ENCODE assay signal across 21 cellular contexts in genomic region chr9:92726348-92726747, GRCh38. TPM values are rescaled to one million over a fixed set of nuclear protein-coding genes. Genes with fewer than 3 reads are reported as not detected.
A peak's percentile ranks its signal among the peaks of the same experiment; 100 is the strongest.
DNase-seq lines count a peak whose midpoint lies in the region; ATAC-seq and TF ChIP-seq lines count a peak whose summit lies in the region.
"Had no signal": no experiment of that assay in that cellular context is flagged by ENCODE, and none has a peak within 500 bp of the region (broad histone marks: within the 10 kb centered on the region; RNA-seq: fewer than 3 reads in every experiment).

No MANE protein-coding gene starts in this region.

- H2AK5ac ChIP-seq in mesenchymal stem cell (ENCODE audit: low read length, severe bottlenecking) = no peak overlapping the region

- H2AFZ ChIP-seq in SU-DHL-6 (ENCODE audit: low read depth, low read length, severe bottlenecking) (no peak overlapping the region), mesenchymal stem cell (ENCODE audit: low read depth, low read length) (no peak overlapping the region)
- H2AFZ ChIP-seq: parathyroid adenoma had no signal

- WGBS in mesenchymal stem cell = 90% methylated on average over 4 of the region's 4 CpGs

- no peaks in the 10 kb centered on the region for H3K9me2 ChIP-seq in SU-DHL-6 (replicated peaks; ENCODE audit: insufficient read depth, low read length)

- H3K4me1 ChIP-seq in left ventricle myocardium inferior = peaks cover 68% of the 10 kb centered on the region
- peaks cover 25% of the 10 kb centered on the region for H3K4me1 ChIP-seq in mesenchymal stem cell (ENCODE audit: control insufficient read depth, insufficient read depth, low read depth, low read length)
- H3K4me1 ChIP-seq in tibial artery = peaks cover 0 to 11% (median 2%) of the 10 kb centered on the region in 4 donors
- H3K4me1 ChIP-seq: HAP-1, parathyroid adenoma had no signal

- H2BK15ac ChIP-seq in mesenchymal stem cell (ENCODE audit: low read depth, poor library complexity, severe bottlenecking) = peak overlapping the region; percentile 70

- peaks cover 31% of the 10 kb centered on the region for H3K79me2 ChIP-seq in SU-DHL-6 (ENCODE audit: insufficient read depth, low read length)

- peak overlapping the region; percentile 7 to 60 for H3K18ac ChIP-seq in mesenchymal stem cell (ENCODE audit: low read depth in 1 of 2, low read length in 2 of 2)

- peaks cover 36% of the 10 kb centered on the region for H3F3A ChIP-seq in SU-DHL-6 (ENCODE audit: insufficient read depth)

- H3K36me3 ChIP-seq in left ventricle myocardium inferior (peaks cover 28% of the 10 kb centered on the region), SU-DHL-6 (ENCODE audit: low read length) (peaks cover 9% of the 10 kb centered on the region; the same call in 1 of the 2 replicates), mesenchymal stem cell (ENCODE audit: control insufficient read depth in 1 of 2, insufficient read depth in 2 of 2, low read depth in 1 of 2, low read length in 2 of 2) (peaks cover 62 to 75% of the 10 kb centered on the region in 2 experiments), tibial artery (peaks cover 24 to 64% (median 58%) of the 10 kb centered on the region in 3 donors)

- peaks cover 5% of the 10 kb centered on the region; the same call in 1 of the 2 replicates for H4K20me1 ChIP-seq in SU-DHL-6 (ENCODE audit: low read depth, low read length)

- peak overlapping the region; percentile 24 for H4K91ac ChIP-seq in mesenchymal stem cell (ENCODE audit: low read length)

- no peak overlapping the region for H3K14ac ChIP-seq in mesenchymal stem cell (ENCODE audit: low read length in 2 of 2)

- H3K4me2 ChIP-seq in SU-DHL-6 (ENCODE audit: low read depth, low read length, poor library complexity, severe bottlenecking) (no peak overlapping the region), mesenchymal stem cell (ENCODE audit: low read length, poor library complexity, severe bottlenecking) (no peak overlapping the region)

- H3K79me1 ChIP-seq in mesenchymal stem cell (replicated peaks; ENCODE audit: low read length, poor library complexity, severe bottlenecking) = peaks cover 72% of the 10 kb centered on the region

- peak overlapping the region in 1 of 2 experiments; percentile 73 for H2BK12ac ChIP-seq in mesenchymal stem cell (ENCODE audit: low read length in 2 of 2)

- no peak overlapping the region for H3K9ac ChIP-seq in SU-DHL-6 (ENCODE audit: low read length)
- peak overlapping the region; percentile 26 for H3K9ac ChIP-seq in mesenchymal stem cell (ENCODE audit: low read length)
- H3K9ac ChIP-seq: parathyroid adenoma had no signal

- no peaks in the 10 kb centered on the region for H3K27me3 ChIP-seq in left ventricle myocardium inferior (ENCODE audit: low read depth)
- no peaks in the 10 kb centered on the region for H3K27me3 ChIP-seq in SU-DHL-6 (ENCODE audit: low read length)
- H3K27me3 ChIP-seq in mesenchymal stem cell (ENCODE audit: control insufficient read depth in 1 of 2, insufficient read depth in 1 of 2, low read length in 2 of 2) = no peaks in the 10 kb centered on the region
- H3K27me3 ChIP-seq in tibial artery = no peaks in the 10 kb centered on the region
- H3K27me3 ChIP-seq: foreskin keratinocyte, right lobe of liver, suprapubic skin had no signal

- peak overlapping the region; percentile 55 for H2BK120ac ChIP-seq in mesenchymal stem cell (ENCODE audit: low read depth, low read length)

- H2BK5ac ChIP-seq in mesenchymal stem cell (ENCODE audit: low read depth, low read length, poor library complexity, severe bottlenecking) = no peak overlapping the region

- H3K4me3 ChIP-seq in left ventricle myocardium inferior (no peak overlapping the region), SU-DHL-6 (ENCODE audit: insufficient read depth, low read length, poor library complexity, severe bottlenecking) (no peak overlapping the region), mesenchymal stem cell (ENCODE audit: insufficient read depth in 1 of 2, low read depth in 1 of 2, low read length in 2 of 2) (no peak overlapping the region), tibial artery (no peak overlapping the region)
- H3K4me3 ChIP-seq: HAP-1, right lobe of liver, suprapubic skin had no signal

- ATAC-seq in Right ventricle myocardium inferior = no peak
- ATAC-seq: foreskin keratinocyte had no signal

- peak overlapping the region; percentile 1 for H4K8ac ChIP-seq in mesenchymal stem cell (ENCODE audit: low read length)

- intact Hi-C loops in left ventricle myocardium inferior (cut with micrococcal nuclease) = no loop called here
- intact Hi-C loops in Right ventricle myocardium inferior (cut with DNase I) = loop anchor here (2.0 kb wide), 1 partner anchor 38 kb away; the partner anchor contains the start of gene BICD2
- intact Hi-C loops in tibial artery (cut with DNase I; ENCODE audit: low total_unique reads) = no loop called here

- DNase-seq in left ventricle myocardium inferior (no peak), Right ventricle myocardium inferior (ENCODE audit: missing footprints) (no peak), mesenchymal stem cell (no peak), SK-N-DZ (ENCODE audit: low spot score) (no peak), tibial artery (no peak), NCI-H524 (lab: John Stamatoyannopoulos, UW) (no peak)
- DNase-seq: activated gamma-delta T cell treated with Interleukin-2 at 50 U/mL for 16 hours, erythroblast, foreskin keratinocyte, hypothalamus, KBM-7, mammary epithelial cell, MV-4-11, NCI-H1694 treated with DMSO at 0.1 percent for 48 hours, NCI-H748 treated with DMSO at 0.1 percent for 48 hours, OCI-M1 had no signal

- no peaks in the 10 kb centered on the region for H3K9me3 ChIP-seq in left ventricle myocardium inferior (replicated peaks)
- no peaks in the 10 kb centered on the region for H3K9me3 ChIP-seq in SU-DHL-6 (ENCODE audit: insufficient read depth, low read length)
- no peaks in the 10 kb centered on the region for H3K9me3 ChIP-seq in mesenchymal stem cell (ENCODE audit: control insufficient read depth, low read length)
- H3K9me3 ChIP-seq in tibial artery = no peaks in the 10 kb centered on the region
- H3K9me3 ChIP-seq: HAP-1, right lobe of liver, suprapubic skin had no signal

- no peak overlapping the region for H3K23ac ChIP-seq in mesenchymal stem cell (ENCODE audit: low read length in 2 of 2)

- H3K4ac ChIP-seq in mesenchymal stem cell (ENCODE audit: low read depth in 1 of 2, low read length in 2 of 2) = peak overlapping the region in 1 of 2 experiments; percentile 9

- H3K27ac ChIP-seq in left ventricle myocardium inferior (replicated peaks) = peak overlapping the region; percentile 59
- H3K27ac ChIP-seq in SU-DHL-6 (ENCODE audit: low read depth, low read length) = peak overlapping the region; percentile 90; the same call in 1 of the 2 replicates
- H3K27ac ChIP-seq in mesenchymal stem cell (ENCODE audit: low read length, poor library complexity, severe bottlenecking) = no peak overlapping the region
- no peak overlapping the region for H3K27ac ChIP-seq in tibial artery
- H3K27ac ChIP-seq: parathyroid adenoma, right lobe of liver, suprapubic skin had no signal

- TF ChIP-seq CTCF in left ventricle myocardium inferior (IDR thresholded peaks at IDR 0.05; ENCODE audit: borderline replicate concordance) (no peak), SU-DHL-6 (IDR thresholded peaks at IDR 0.05; ENCODE audit: insufficient read depth, low read length, poor library complexity, severe bottlenecking) (no peak), tibial artery (IDR thresholded peaks at IDR 0.05) (no peak)

RNA-seq across cellular contexts. Expression of gene BICD2, which starts 38.3 kb away (rescaled TPM):
- 37.3 TPM for total RNA-seq in left ventricle myocardium inferior
- 33.8 TPM for total RNA-seq in Right ventricle myocardium inferior
- 20.1 TPM for polyA plus RNA-seq in mesenchymal stem cell (2013, experiment 1 of 2)
- polyA plus RNA-seq in mesenchymal stem cell (2013, experiment 2 of 2) = 19.2 TPM
- polyA plus RNA-seq in SK-N-DZ (2014; cell fraction: cytosol; rRNA removed) = 18.7 and 20.2 TPM in 2 replicates
- polyA plus RNA-seq in SK-N-DZ (2014; cell fraction: nucleus; rRNA removed) = 13.1 and 16.6 TPM in 2 replicates

RNA-seq across cellular contexts. Expression of gene IPPK, which starts 56.4 kb away (rescaled TPM):
- total RNA-seq in left ventricle myocardium inferior (7.3 TPM), Right ventricle myocardium inferior (5.9 TPM)
- 4.5 TPM for polyA plus RNA-seq in mesenchymal stem cell (2013, experiment 1 of 2)
- 4.7 TPM for polyA plus RNA-seq in mesenchymal stem cell (2013, experiment 2 of 2)
- 6.4 and 7.6 TPM in 2 replicates for polyA plus RNA-seq in SK-N-DZ (2014; cell fraction: cytosol; rRNA removed)
- polyA plus RNA-seq in SK-N-DZ (2014; cell fraction: nucleus; rRNA removed) = 20.0 and 32.8 TPM in 2 replicates

Comparison
In these comparisons a context has a peak if more than half of its experiments do, and no peak if none do; other contexts are left out.
1. H3K27ac ChIP-seq: peak in left ventricle myocardium inferior (single experiment) and SU-DHL-6 (single experiment); none in mesenchymal stem cell (single experiment) and tibial artery (0 of 2).